12 cellular contexts compared by ENCODE assay signal in the genomic region with DNA sequence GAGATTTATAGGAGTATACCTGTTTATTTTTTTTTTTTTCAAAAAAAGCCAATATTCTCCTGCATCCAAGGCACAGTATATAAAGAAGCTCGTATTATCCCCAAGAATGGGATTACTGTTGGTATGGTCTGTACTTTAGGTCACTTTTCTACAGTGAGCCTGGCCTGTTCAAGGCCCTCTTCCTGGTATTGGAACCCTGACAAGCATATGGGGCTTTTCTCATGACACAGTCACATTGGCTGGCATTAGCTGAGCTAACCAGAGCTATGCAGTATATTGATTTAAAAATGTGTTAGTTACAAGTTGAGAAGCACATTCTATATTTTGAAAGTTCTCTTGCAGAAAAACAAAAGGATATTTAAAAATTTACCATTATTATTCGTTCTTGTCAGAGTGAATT. TPM values are rescaled to one million over a fixed set of nuclear protein-coding genes. Genes with fewer than 3 reads are reported as not detected.
"Had no signal": no experiment of that assay in that cellular context is flagged by ENCODE, and none has a peak within 500 bp of the region (broad histone marks: within the 10 kb centered on the region; RNA-seq: fewer than 3 reads in every experiment).

No MANE protein-coding gene starts in this region.

- DNase-seq: GM23248, GOT3, H7, H9, HCEC 1CT, HFFc6 had no signal

- ATAC-seq: GM23338, HCT116 had no signal

- H3K27ac ChIP-seq: GM23248 had no signal

- H3K36me3 ChIP-seq: HAP-1 had no signal

- H3K4me3 ChIP-seq: GM23248, GM23338, HAP-1 had no signal

- H3K4me1 ChIP-seq: HAP-1 had no signal

- H3K9me3 ChIP-seq: HAP-1 had no signal

- FAIRE-seq: H1, H54 had no signal

RNA-seq across cellular contexts. Expression of a gene that starts 48.0 kb away (rescaled TPM):
- total RNA-seq: GM23248, GM23338, H1, H4, H7, H9, HFFc6 had no signal
- polyA plus RNA-seq: GM23248, GM23338, H1 had no signal
